Comparison of ENCODE assay signal across 26 cellular contexts in genomic region chr18:22469061-22469689, GRCh38. TPM values are rescaled to one million over a fixed set of nuclear protein-coding genes. Genes with fewer than 3 reads are reported as not detected.
DNase-seq lines count a peak whose midpoint lies in the region; ATAC-seq, FAIRE-seq and TF ChIP-seq lines count a peak whose summit lies in the region.
"Had no signal": no experiment of that assay in that cellular context is flagged by ENCODE, and none has a peak within 500 bp of the region (broad histone marks: within the 10 kb centered on the region; RNA-seq: fewer than 3 reads in every experiment).

No MANE protein-coding gene starts in this region.

- H3K4me3 ChIP-seq in A549 (no peak overlapping the region), IMR-90 (ENCODE audit: insufficient read depth, low read depth, low read length) (no peak overlapping the region), mammary epithelial cell (replicated peaks in 1 of 3; ENCODE audit: insufficient read depth in 1 of 3, low read depth in 2 of 3, low read length in 3 of 3) (no peak overlapping the region)
- H3K4me3 ChIP-seq: adrenal gland, SK-N-MC, tibial nerve had no signal

- H3K4me2 ChIP-seq in A549 = no peak overlapping the region
- H3K4me2 ChIP-seq in IMR-90 (ENCODE audit: low read depth, low read length) = no peak overlapping the region; the same call in 1 of the 2 replicates
- no peak overlapping the region for H3K4me2 ChIP-seq in mammary epithelial cell (ENCODE audit: insufficient read depth, low read depth, low read length)

- H2BK15ac ChIP-seq in IMR-90 (ENCODE audit: low read depth, low read length) = peak overlapping the region; percentile 97; the same call in 2 of the 3 replicates

- H4K91ac ChIP-seq in IMR-90 (ENCODE audit: insufficient read depth, low read depth, low read length) = peak overlapping the region; percentile 97

- intact Hi-C loops in IMR-90 (cut with micrococcal nuclease) (loop anchor here (2.0 kb wide), 1 partner anchor 300 kb away; the partner anchor contains the start of gene GATA6), mammary epithelial cell (cut with micrococcal nuclease) (loop anchor here (5.0 kb wide), 1 partner anchor 93 kb away; no protein-coding TSS in a partner anchor)
- intact Hi-C loops in activated CD8-positive, alpha-beta T cell treated with anti-CD3 and anti-CD28 coated beads for 36 hours (cut with micrococcal nuclease) = no loop called here

- peaks cover 2% of the 10 kb centered on the region for H3K4me1 Mint-ChIP-seq in activated CD8-positive, alpha-beta T cell treated with anti-CD3 and anti-CD28 coated beads for 36 hours (ENCODE audit: low read depth)
- H3K4me1 Mint-ChIP-seq: CD14-positive monocyte had no signal

- H3K27me3 ChIP-seq in IMR-90 (ENCODE audit: control insufficient read depth, insufficient read depth, low read length) (no peaks in the 10 kb centered on the region), mammary epithelial cell (ENCODE audit: insufficient read depth, low read length) (no peaks in the 10 kb centered on the region)
- H3K27me3 ChIP-seq: adrenal gland, tibial nerve had no signal

- DNase-seq in A549 (ENCODE audit: low read depth in 1 of 2, low spot score in 1 of 2) (no peak), IMR-90 (peak; percentile 45), mammary epithelial cell (no peak), left kidney (ENCODE audit: low read depth, low spot score) (peak; percentile 72), DMS153 treated with DMSO at 0.1 percent for 48 hours (lab: John Stamatoyannopoulos, UW; ENCODE audit: unreplicated experiment) (no peak)
- no peak for DNase-seq in activated CD8-positive, alpha-beta T cell treated with anti-CD3 and anti-CD28 coated beads for 36 hours
- DNase-seq: activated CD4-positive, alpha-beta T cell treated with anti-CD3 and anti-CD28 coated beads, Interleukin-2, amount 50 U/mL, for 48 hours; activated gamma-delta T cell treated with Interleukin-2 at 50 U/mL for 16 hours; DMS 273 treated with DMSO at 0.1 percent for 48 hours; endodermal cell; GDM1; islet precursor cell; KG1; natural killer cell; NCI-H1694 treated with DMSO at 0.1 percent for 48 hours; NCI-H82; stimulated activated naive CD4-positive, alpha-beta T cell treated with Interleukin-2 at 50 U/mL for 16 hours had no signal

- no peak for FAIRE-seq in A549 (lab: Jason Lieb, UNC)

- H2BK5ac ChIP-seq in IMR-90 (ENCODE audit: low read depth, low read length, poor library complexity, severe bottlenecking) = peak overlapping the region; percentile 89

- no peak overlapping the region for H2AK9ac ChIP-seq in IMR-90 (replicated peaks; ENCODE audit: low read depth, low read length, poor library complexity)

- H3K27ac Mint-ChIP-seq in activated CD8-positive, alpha-beta T cell treated with anti-CD3 and anti-CD28 coated beads for 36 hours = no peak overlapping the region
- H3K27ac Mint-ChIP-seq: CD14-positive monocyte, endodermal cell, natural killer cell had no signal

- no peaks in the 10 kb centered on the region for H3K36me3 Mint-ChIP-seq in activated CD8-positive, alpha-beta T cell treated with anti-CD3 and anti-CD28 coated beads for 36 hours (ENCODE audit: low read depth)
- H3K36me3 Mint-ChIP-seq: CD14-positive monocyte had no signal

- H3K9ac ChIP-seq in IMR-90 (ENCODE audit: low read depth, low read length) (peak overlapping the region; percentile 21; the same call in 1 of the 2 replicates), mammary epithelial cell (ENCODE audit: insufficient read depth, low read length) (no peak overlapping the region)

- H2AFZ ChIP-seq in IMR-90 (replicated peaks; ENCODE audit: low read length, poor library complexity) (no peak overlapping the region), mammary epithelial cell (ENCODE audit: low read depth, low read length) (no peak overlapping the region)

- no peak for TF ChIP-seq EP300 in A549 (IDR thresholded peaks at IDR 0.05)

- peak overlapping the region; percentile 59 for H3K14ac ChIP-seq in IMR-90 (replicated peaks; ENCODE audit: low read depth, low read length)

- no peaks in the 10 kb centered on the region for H4K20me1 ChIP-seq in IMR-90 (ENCODE audit: insufficient read depth, low read length)
- no peaks in the 10 kb centered on the region for H4K20me1 ChIP-seq in mammary epithelial cell (ENCODE audit: insufficient read depth, low read length)

- in situ Hi-C loops in IMR-90 (cut with MboI; ENCODE audit: low sequenced_read_pairs) = loop anchor here (10.0 kb wide), 1 partner anchor 86 kb away; no protein-coding TSS in a partner anchor
- in situ Hi-C loops in mammary epithelial cell (cut with MboI; ENCODE audit: low sequenced_read_pairs in 2 of 2) = no loop called here

- WGBS in A549 (ENCODE audit: missing lambda C conversion rate) = 87% methylated on average over 5 of the region's 5 CpGs
- no CpG with 5 or more reads among the region's 5 CpGs for WGBS in IMR-90 (ENCODE audit: extremely low coverage in 2 of 2, insufficient read length in 1 of 2), 2 experiments
- 96% methylated on average over 5 of the region's 5 CpGs for WGBS in mammary epithelial cell (ENCODE audit: low coverage, missing lambda C conversion rate)

- dilution Hi-C loops in IMR-90 (cut with HindIII; ENCODE audit: low sequenced_read_pairs, unreplicated experiment) = no loop called here
- dilution Hi-C loops in mammary epithelial cell (cut with HindIII; ENCODE audit: low sequenced_read_pairs) = loop anchor here (5.0 kb wide), 1 partner anchor 93 kb away; no protein-coding TSS in a partner anchor

- no peak for ATAC-seq in A549
- no peak for ATAC-seq in IMR-90 (ENCODE audit: low read depth)
- no peak for ATAC-seq in GM18517 (IDR thresholded peaks at IDR 0.05; ENCODE audit: unreplicated experiment)
- no peak for ATAC-seq in HG03457 (IDR thresholded peaks at IDR 0.05; ENCODE audit: unreplicated experiment)
- no peak for ATAC-seq in activated CD8-positive, alpha-beta T cell treated with anti-CD3 and anti-CD28 coated beads for 36 hours
- ATAC-seq: natural killer cell had no signal

- peak overlapping the region; percentile 91 for H3K18ac ChIP-seq in IMR-90 (ENCODE audit: low read depth, low read length)

- TF ChIP-seq POLR2A in A549 (IDR thresholded peaks at IDR 0.05; ENCODE audit: low read length) = no peak
- no peak for TF ChIP-seq POLR2A in IMR-90 (IDR thresholded peaks at IDR 0.05; ENCODE audit: low read depth, low read length)

- peaks cover 9% of the 10 kb centered on the region for H3K9me3 ChIP-seq in A549
- H3K9me3 ChIP-seq in IMR-90 (ENCODE audit: control insufficient read depth, insufficient read depth, low read length) = peaks cover 6% of the 10 kb centered on the region
- H3K9me3 ChIP-seq in mammary epithelial cell (replicated peaks; ENCODE audit: insufficient read depth, low read length) = peaks cover 10% of the 10 kb centered on the region
- H3K9me3 ChIP-seq: adrenal gland, tibial nerve had no signal

- H3K9me1 ChIP-seq in IMR-90 (ENCODE audit: insufficient read depth, low read length) = peaks cover 22% of the 10 kb centered on the region

- peak overlapping the region; percentile 94 for H2BK120ac ChIP-seq in IMR-90 (ENCODE audit: low read depth, low read length)

- H4K5ac ChIP-seq in IMR-90 (ENCODE audit: low read depth, low read length) = peak overlapping the region; percentile 85

- peak overlapping the region; percentile 72; the same call in 1 of the 2 replicates for H2AK5ac ChIP-seq in IMR-90 (ENCODE audit: low read depth, low read length)

- H3K36me3 ChIP-seq in IMR-90 (ENCODE audit: control insufficient read depth, insufficient read depth, low read length) (no peaks in the 10 kb centered on the region), mammary epithelial cell (ENCODE audit: insufficient read depth, low read length) (no peaks in the 10 kb centered on the region)
- H3K36me3 ChIP-seq: adrenal gland, tibial nerve had no signal

- no peak overlapping the region for H3K4me3 Mint-ChIP-seq in activated CD8-positive, alpha-beta T cell treated with anti-CD3 and anti-CD28 coated beads for 36 hours
- H3K4me3 Mint-ChIP-seq: CD14-positive monocyte, endodermal cell, natural killer cell had no signal

- H2BK20ac ChIP-seq in IMR-90 (ENCODE audit: low read depth, low read length) = peak overlapping the region; percentile 95

- no peaks in the 10 kb centered on the region for H3K9me3 Mint-ChIP-seq in activated CD8-positive, alpha-beta T cell treated with anti-CD3 and anti-CD28 coated beads for 36 hours
- H3K9me3 Mint-ChIP-seq: natural killer cell had no signal

- H3K27ac ChIP-seq in A549 (peak overlapping the region; percentile 94), IMR-90 (ENCODE audit: insufficient read depth, low read length) (peak overlapping the region; percentile 67; the same call in 1 of the 2 replicates), mammary epithelial cell (ENCODE audit: insufficient read depth, low read depth, low read length) (peak overlapping the region; percentile 99)
- H3K27ac ChIP-seq: SK-N-MC, tibial nerve had no signal

- no peaks in the 10 kb centered on the region for H3K79me2 ChIP-seq in mammary epithelial cell (ENCODE audit: insufficient read depth, low read length)

- no peaks in the 10 kb centered on the region for H3K79me1 ChIP-seq in IMR-90 (ENCODE audit: low read depth in 1 of 2, low read length in 2 of 2)

- CTCF ChIA-PET in A549 (lab: Yijun Ruan, JAX) (interaction anchor here (0.6 to 1.3 kb wide), 2 partner anchors 30 to 226 kb away, joined by 3 read pairs; no protein-coding TSS in a partner anchor), IMR-90 (lab: Yijun Ruan, JAX) (interaction anchor here (1.3 kb wide), 1 partner anchor 94 kb away, joined by 3 read pairs; no protein-coding TSS in a partner anchor), mammary epithelial cell (lab: Charles Lee; ENCODE audit: low non-redundant PET) (no interaction called here)
- CTCF ChIA-PET in activated CD8-positive, alpha-beta T cell treated with anti-CD3 and anti-CD28 coated beads for 36 hours (lab: Charles Lee) = no interaction called here

- no peak for TF ChIP-seq CTCF in A549 (IDR thresholded peaks at IDR 0.05)
- TF ChIP-seq CTCF in IMR-90 (conservative IDR thresholded peaks at IDR 0.05; ENCODE audit: low read depth, low read length) = no peak
- no peak for TF ChIP-seq CTCF in mammary epithelial cell (conservative IDR thresholded peaks at IDR 0.05 in 1 of 2, IDR thresholded peaks at IDR 0.05 in 1 of 2; ENCODE audit: extremely low read depth in 1 of 2, insufficient read depth in 1 of 2, low read depth in 1 of 2, low read length in 2 of 2)
- no peak for TF ChIP-seq CTCF in activated CD8-positive, alpha-beta T cell treated with anti-CD3 and anti-CD28 coated beads for 36 hours (IDR thresholded peaks at IDR 0.05)

- H3K56ac ChIP-seq in IMR-90 (ENCODE audit: extremely low read depth, insufficient read depth, low read length) = peak overlapping the region; percentile 64; the same call in 1 of the 2 replicates

- BruUV-seq in IMR-90 (replicated peaks; lab: Mats Ljungman, UMichigan) = no TSS peak
- BruUV-seq in mammary epithelial cell (replicated peaks; lab: Mats Ljungman, UMichigan) = no TSS peak

- TF ChIP-seq RAD21 in A549 (conservative IDR thresholded peaks at IDR 0.05 in 1 of 2, IDR thresholded peaks at IDR 0.05 in 1 of 2) (no peak), IMR-90 (IDR thresholded peaks at IDR 0.05; ENCODE audit: low read length) (no peak)

- POLR2A ChIA-PET in A549 (lab: Yijun Ruan, JAX) (interaction anchor here (0.5 kb wide), 1 partner anchor 90 kb away, joined by 4 read pairs; no protein-coding TSS in a partner anchor), IMR-90 (lab: Charles Lee; ENCODE audit: unreplicated experiment) (no interaction called here)
- POLR2A ChIA-PET in activated CD8-positive, alpha-beta T cell treated with anti-CD3 and anti-CD28 coated beads for 36 hours (lab: Charles Lee) = interaction anchor here (0.6 to 0.8 kb wide), 2 partner anchors 11 to 13 kb away, joined by 3 to 4 read pairs; no protein-coding TSS in a partner anchor

- H3K4me1 ChIP-seq in A549 = peaks cover 56% of the 10 kb centered on the region
- H3K4me1 ChIP-seq in IMR-90 (ENCODE audit: control insufficient read depth, insufficient read depth, low read length) = peaks cover 36% of the 10 kb centered on the region
- H3K4me1 ChIP-seq in mammary epithelial cell (ENCODE audit: insufficient read depth, low read length) = peaks cover 22% of the 10 kb centered on the region

- peaks cover 4% of the 10 kb centered on the region for H3K27me3 Mint-ChIP-seq in activated CD8-positive, alpha-beta T cell treated with anti-CD3 and anti-CD28 coated beads for 36 hours

- peak overlapping the region; percentile 89 for H3K4ac ChIP-seq in IMR-90 (ENCODE audit: low read depth, low read length)

- H4K8ac ChIP-seq in IMR-90 (ENCODE audit: low read depth in 2 of 2, low read length in 2 of 2) = peak overlapping the region; percentile 68 to 85; a peak in 3 of 4 replicates

- peak overlapping the region; percentile 75; the same call in 1 of the 2 replicates for H3K23ac ChIP-seq in IMR-90 (ENCODE audit: low read depth, low read length)

RNA-seq across cellular contexts. Expression of gene CTAGE1, which starts 51.5 kb away (rescaled TPM):
- polyA plus RNA-seq in A549 (2011; rRNA removed) (0.01 and 0.03 TPM in 2 replicates), A549 (2017; fragmentation: RNase III; extraction: RNeasy Plus Mini Kit Qiagen cat#74134 plus additional on column Dnase treatment) (0.03 TPM in 1 of 3 replicates, not detected in the others), IMR-90 (2012; rRNA removed) (0.09 and 0.10 TPM in 2 replicates), mammary epithelial cell (not detected)
- polyA plus RNA-seq in A549 (2012; cell fraction: cytosol; rRNA removed) = not detected in 2 replicates
- not detected in 2 replicates for polyA plus RNA-seq in A549 (2012; cell fraction: nucleus; rRNA removed)
- 0.05 TPM in 1 of 2 replicates, not detected in the other for polyA minus RNA-seq in A549 (2011; rRNA and poly(A)+ RNA removed)
- total RNA-seq in IMR-90 (2012; rRNA removed) (under 0.01 TPM in 1 of 2 replicates, not detected in the other), mammary epithelial cell (not detected)
- polyA plus RNA-seq in IMR-90 (2012; cell fraction: cytosol; rRNA removed) = 0.03 TPM in 1 of 2 replicates, not detected in the other
- polyA plus RNA-seq in IMR-90 (2012; cell fraction: nucleus; rRNA removed; ENCODE audit: low replicate concordance) = 0.06 TPM in 1 of 2 replicates, not detected in the other
- not detected for polyA minus RNA-seq in mammary epithelial cell
- not detected for total RNA-seq in activated CD8-positive, alpha-beta T cell treated with anti-CD3 and anti-CD28 coated beads for 36 hours
- total RNA-seq: endodermal cell; mesenteric fat pad; natural killer cell; T-helper 2 cell treated with Interferon-gamma antibody and Interleukin-4, amounts not matched to agents 100 ng/mL and 5 ng/mL, for 36 hours; tibial nerve had no signal
- polyA plus RNA-seq: adrenal gland, AG04450, CD14-positive monocyte had no signal

Comparison
In these comparisons a context has a peak if more than half of its experiments do, and no peak if none do; other contexts are left out.
1. DNase-seq: peak in IMR-90 (single experiment) and left kidney (single experiment); none in A549 (0 of 2), mammary epithelial cell (single experiment), DMS153 treated with DMSO at 0.1 percent for 48 hours (single experiment) and activated CD8-positive, alpha-beta T cell treated with anti-CD3 and anti-CD28 coated beads for 36 hours (single experiment).
2. CTCF ChIA-PET loops: an anchor here in A549 (0.6 to 1.3 kb wide) and IMR-90 (1.3 kb wide); none called in mammary epithelial cell and activated CD8-positive, alpha-beta T cell treated with anti-CD3 and anti-CD28 coated beads for 36 hours.
3. Peak in every context shown above with its lines, with median percentiles within 50 percentile points of each other: H3K27ac ChIP-seq.